In genomic region chr1:67559222-67559700, GRCh38 we compare ENCODE assay signal across 9 cellular contexts.
A peak's percentile ranks its signal among the peaks of the same experiment; 100 is the strongest.
DNase-seq lines count a peak whose midpoint lies in the region; ATAC-seq and TF ChIP-seq lines count a peak whose summit lies in the region.
"Had no signal": no experiment of that assay in that cellular context is flagged by ENCODE, and none has a peak within 500 bp of the region (broad histone marks: within the 10 kb centered on the region; RNA-seq: fewer than 3 reads in every experiment).

No MANE protein-coding gene starts in this region.

- H3K27me3 ChIP-seq in mesendoderm (ENCODE audit: insufficient read depth, low read length, poor library complexity) (no peaks in the 10 kb centered on the region), aorta (ENCODE audit: control insufficient read depth in 1 of 2, insufficient read depth in 2 of 2, low read length in 1 of 2) (no peaks in the 10 kb centered on the region)

- H3K79me1 ChIP-seq in mesendoderm (ENCODE audit: low read length) = no peaks in the 10 kb centered on the region

- no peak overlapping the region for H2BK120ac ChIP-seq in mesendoderm (ENCODE audit: low read depth, low read length)

- H4K8ac ChIP-seq in mesendoderm (ENCODE audit: low read depth, low read length) = no peak overlapping the region

- DNase-seq in activated CD8-positive, alpha-beta memory T cell treated with anti-CD3 and anti-CD28 coated beads, Interleukin-2, amount 10 ng/mL, durations not matched to agents 7 days and 5 days = peak; percentile 25
- DNase-seq in activated CD8-positive, alpha-beta memory T cell treated with anti-CD3 and anti-CD28 coated beads, Interleukin-2, amount 50 U/mL, for 48 hours = no peak
- DNase-seq in epithelial cell of esophagus (ENCODE audit: low read depth) (peak; percentile 58), mesendoderm (peak; percentile 21), aorta (peak; percentile 79 to 88)
- no peak for DNase-seq in activated T-helper 1 cell treated with anti-CD3 and anti-CD28 coated beads, Interleukin-12 subunit alpha, Interleukin-12 subunit beta, Interleukin-2, Interleukin-4 antibody, amounts not matched to agents 30 ng/mL and 10 ng/mL and 1 ng/mL, durations not matched to agents 14 hours and 24 hours and 36 hours (ENCODE audit: low spot score)
- DNase-seq: dermis blood vessel endothelial cell had no signal

- H3K23ac ChIP-seq in mesendoderm (ENCODE audit: low read length) = no peak overlapping the region

- WGBS in mesendoderm (ENCODE audit: extremely low coverage, insufficient coverage, low lambda C conversion rate) = no CpG with 5 or more reads among the region's 16 CpGs
- WGBS in aorta, 2 donors = 0 to 6% methylated on average over 16 of the region's 16 CpGs

- no peak overlapping the region for H3K27ac Mint-ChIP-seq in activated CD8-positive, alpha-beta memory T cell treated with anti-CD3 and anti-CD28 coated beads, Interleukin-2, amount 10 ng/mL, durations not matched to agents 7 days and 5 days
- H3K27ac Mint-ChIP-seq in activated T-helper 1 cell treated with anti-CD3 and anti-CD28 coated beads, Interleukin-12 subunit alpha, Interleukin-12 subunit beta, Interleukin-2, Interleukin-4 antibody, amounts not matched to agents 30 ng/mL and 10 ng/mL and 1 ng/mL, durations not matched to agents 14 hours and 24 hours and 36 hours = no peak overlapping the region

- no peak overlapping the region for H2AK5ac ChIP-seq in mesendoderm (ENCODE audit: low read length)

- no peak overlapping the region for H3K4me3 ChIP-seq in epithelial cell of esophagus (ENCODE audit: low read length)
- no peak overlapping the region for H3K4me3 ChIP-seq in mesendoderm (ENCODE audit: low read length)
- H3K4me3 ChIP-seq in aorta (ENCODE audit: low read length in 2 of 2) = no peak overlapping the region

- no peak overlapping the region for H3K56ac ChIP-seq in mesendoderm (ENCODE audit: low read length)

- no peak overlapping the region for H3K9ac ChIP-seq in mesendoderm (ENCODE audit: low read length)

- H3K4me1 Mint-ChIP-seq in activated CD8-positive, alpha-beta memory T cell treated with anti-CD3 and anti-CD28 coated beads, Interleukin-2, amount 10 ng/mL, durations not matched to agents 7 days and 5 days = peaks cover 4% of the 10 kb centered on the region
- peaks cover 5% of the 10 kb centered on the region for H3K4me1 Mint-ChIP-seq in activated T-helper 1 cell treated with anti-CD3 and anti-CD28 coated beads, Interleukin-12 subunit alpha, Interleukin-12 subunit beta, Interleukin-2, Interleukin-4 antibody, amounts not matched to agents 30 ng/mL and 10 ng/mL and 1 ng/mL, durations not matched to agents 14 hours and 24 hours and 36 hours (ENCODE audit: low read depth)

- H3K9me3 Mint-ChIP-seq in activated CD8-positive, alpha-beta memory T cell treated with anti-CD3 and anti-CD28 coated beads, Interleukin-2, amount 10 ng/mL, durations not matched to agents 7 days and 5 days (ENCODE audit: low read depth) = no peaks in the 10 kb centered on the region
- no peaks in the 10 kb centered on the region for H3K9me3 Mint-ChIP-seq in activated T-helper 1 cell treated with anti-CD3 and anti-CD28 coated beads, Interleukin-12 subunit alpha, Interleukin-12 subunit beta, Interleukin-2, Interleukin-4 antibody, amounts not matched to agents 30 ng/mL and 10 ng/mL and 1 ng/mL, durations not matched to agents 14 hours and 24 hours and 36 hours

- H3K4me1 ChIP-seq in mesendoderm (ENCODE audit: control insufficient read depth, low read depth, low read length) = no peaks in the 10 kb centered on the region
- H3K4me1 ChIP-seq in aorta (ENCODE audit: control insufficient read depth in 1 of 2, insufficient read depth in 2 of 2, low read length in 2 of 2) = no peaks in the 10 kb centered on the region

- no peak overlapping the region for H3K4me3 Mint-ChIP-seq in activated CD8-positive, alpha-beta memory T cell treated with anti-CD3 and anti-CD28 coated beads, Interleukin-2, amount 10 ng/mL, durations not matched to agents 7 days and 5 days
- H3K4me3 Mint-ChIP-seq in activated T-helper 1 cell treated with anti-CD3 and anti-CD28 coated beads, Interleukin-12 subunit alpha, Interleukin-12 subunit beta, Interleukin-2, Interleukin-4 antibody, amounts not matched to agents 30 ng/mL and 10 ng/mL and 1 ng/mL, durations not matched to agents 14 hours and 24 hours and 36 hours = no peak overlapping the region

- no peak overlapping the region for H3K4ac ChIP-seq in mesendoderm (ENCODE audit: low read depth, low read length)

- ATAC-seq in activated CD8-positive, alpha-beta memory T cell treated with anti-CD3 and anti-CD28 coated beads, Interleukin-2, amount 10 ng/mL, durations not matched to agents 7 days and 5 days = no peak
- ATAC-seq in aorta (ENCODE audit: low FRiP score) (peak; percentile 74), HG03139 (IDR thresholded peaks at IDR 0.05; ENCODE audit: unreplicated experiment) (no peak), GM19324 (IDR thresholded peaks at IDR 0.05; ENCODE audit: low FRiP score, unreplicated experiment) (no peak)

- intact Hi-C loops in aorta (cut with DNase I) = no loop called here
- intact Hi-C loops in activated T-helper 1 cell treated with anti-CD3 and anti-CD28 coated beads, Interleukin-12 subunit alpha, Interleukin-12 subunit beta, Interleukin-2, Interleukin-4 antibody, amounts not matched to agents 30 ng/mL and 10 ng/mL and 1 ng/mL, durations not matched to agents 14 hours and 24 hours and 36 hours (cut with micrococcal nuclease) = no loop called here

- no peak for TF ChIP-seq CTCF in epithelial cell of esophagus (IDR thresholded peaks at IDR 0.05; ENCODE audit: insufficient read depth, low read depth, low read length, missing control alignments)

- no peak overlapping the region for H3K27ac ChIP-seq in mesendoderm (ENCODE audit: low read depth, low read length)
- no peak overlapping the region for H3K27ac ChIP-seq in aorta (ENCODE audit: low read depth in 1 of 2, low read length in 2 of 2)

- peaks cover 8% of the 10 kb centered on the region for H3K27me3 Mint-ChIP-seq in activated CD8-positive, alpha-beta memory T cell treated with anti-CD3 and anti-CD28 coated beads, Interleukin-2, amount 10 ng/mL, durations not matched to agents 7 days and 5 days
- H3K27me3 Mint-ChIP-seq in activated T-helper 1 cell treated with anti-CD3 and anti-CD28 coated beads, Interleukin-12 subunit alpha, Interleukin-12 subunit beta, Interleukin-2, Interleukin-4 antibody, amounts not matched to agents 30 ng/mL and 10 ng/mL and 1 ng/mL, durations not matched to agents 14 hours and 24 hours and 36 hours (ENCODE audit: insufficient read depth) = peaks cover 8% of the 10 kb centered on the region

- no peak overlapping the region for H2BK15ac ChIP-seq in mesendoderm (replicated peaks; ENCODE audit: low read depth)

- H4K5ac ChIP-seq in mesendoderm (ENCODE audit: low read length) = no peak overlapping the region

- H3K36me3 ChIP-seq in mesendoderm (ENCODE audit: control insufficient read depth, insufficient read depth, low read length) (no peaks in the 10 kb centered on the region), aorta (ENCODE audit: control insufficient read depth in 1 of 2, insufficient read depth in 2 of 2, low read length in 1 of 2) (no peaks in the 10 kb centered on the region)

- H3K36me3 Mint-ChIP-seq in activated CD8-positive, alpha-beta memory T cell treated with anti-CD3 and anti-CD28 coated beads, Interleukin-2, amount 10 ng/mL, durations not matched to agents 7 days and 5 days = no peaks in the 10 kb centered on the region
- H3K36me3 Mint-ChIP-seq in activated T-helper 1 cell treated with anti-CD3 and anti-CD28 coated beads, Interleukin-12 subunit alpha, Interleukin-12 subunit beta, Interleukin-2, Interleukin-4 antibody, amounts not matched to agents 30 ng/mL and 10 ng/mL and 1 ng/mL, durations not matched to agents 14 hours and 24 hours and 36 hours (ENCODE audit: low read depth) = no peaks in the 10 kb centered on the region

- no peaks in the 10 kb centered on the region for H3K79me2 ChIP-seq in mesendoderm (ENCODE audit: control insufficient read depth, insufficient read depth, low read length)

- H3K9me3 ChIP-seq in aorta (ENCODE audit: control insufficient read depth, low read length) = no peaks in the 10 kb centered on the region

- CTCF ChIA-PET in activated CD8-positive, alpha-beta memory T cell treated with anti-CD3 and anti-CD28 coated beads, Interleukin-2, amount 10 ng/mL, durations not matched to agents 7 days and 5 days (lab: Charles Lee) = interaction anchor here (0.6 to 1.9 kb wide), 2 partner anchors 24 to 100 kb away, joined by 3 to 4 read pairs; no protein-coding TSS in a partner anchor

- no peak overlapping the region for H2BK5ac ChIP-seq in mesendoderm (ENCODE audit: low read length)

- H3K18ac ChIP-seq in mesendoderm (ENCODE audit: low read length) = no peak overlapping the region

- H3K4me2 ChIP-seq in mesendoderm (ENCODE audit: low read length) = no peak overlapping the region

Comparison
In these comparisons a context has a peak if more than half of its experiments do, and no peak if none do; other contexts are left out.
1. DNase-seq: peak in activated CD8-positive, alpha-beta memory T cell treated with anti-CD3 and anti-CD28 coated beads, Interleukin-2, amount 10 ng/mL, durations not matched to agents 7 days and 5 days (single experiment), epithelial cell of esophagus (single experiment), mesendoderm (single experiment) and aorta (2 of 2); none in activated CD8-positive, alpha-beta memory T cell treated with anti-CD3 and anti-CD28 coated beads, Interleukin-2, amount 50 U/mL, for 48 hours (single experiment) and activated T-helper 1 cell treated with anti-CD3 and anti-CD28 coated beads, Interleukin-12 subunit alpha, Interleukin-12 subunit beta, Interleukin-2, Interleukin-4 antibody, amounts not matched to agents 30 ng/mL and 10 ng/mL and 1 ng/mL, durations not matched to agents 14 hours and 24 hours and 36 hours (single experiment).